ENCODE assay signal across 8 cellular contexts in the genomic region with DNA sequence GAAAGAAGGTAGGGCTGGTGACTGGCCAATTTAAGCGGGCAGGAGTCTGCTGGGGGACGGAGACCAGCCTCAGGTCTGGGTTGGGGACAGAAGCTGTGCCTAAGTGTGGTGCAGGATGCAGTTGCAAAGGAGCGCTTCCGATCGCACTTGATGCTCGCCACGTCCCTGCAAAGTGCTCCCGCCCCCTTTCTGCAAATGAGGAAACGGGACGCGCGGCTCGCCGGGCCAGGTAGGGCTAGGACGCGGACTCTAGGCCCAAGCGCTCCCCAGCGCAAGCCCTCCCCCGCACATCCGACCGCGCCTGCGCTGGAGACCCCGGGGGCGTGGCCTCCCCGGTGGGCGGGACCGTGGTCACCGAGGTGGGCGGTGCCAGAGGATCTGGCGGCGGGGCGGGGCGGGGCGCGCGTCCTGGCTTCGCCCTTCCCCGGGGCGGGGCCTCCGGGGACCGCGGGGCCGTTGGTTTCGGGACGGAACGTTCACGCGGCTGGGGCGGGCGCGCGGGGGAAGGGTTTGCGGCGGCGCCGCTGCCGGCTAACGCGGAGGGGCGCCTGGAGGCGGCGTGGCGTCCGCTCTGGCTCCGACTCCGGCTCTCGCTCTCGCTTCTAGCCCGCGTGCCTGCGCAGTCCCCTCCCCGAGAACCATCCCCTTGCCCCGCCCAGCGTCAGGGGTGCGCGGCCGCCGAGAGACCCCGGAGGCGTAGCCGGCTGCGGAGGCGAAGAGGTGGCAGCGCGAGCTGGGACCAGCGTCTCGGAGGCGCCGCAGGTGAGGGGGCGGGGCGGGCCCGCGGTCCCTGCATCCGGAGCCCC. TPM values are rescaled to one million over a fixed set of nuclear protein-coding genes. Genes with fewer than 3 reads are reported as not detected.
DNase-seq lines count a peak whose midpoint lies in the region; ATAC-seq and TF ChIP-seq lines count a peak whose summit lies in the region.

A gene (plus strand): TSS at position 513 of the 806 bp plus-strand sequence. CDS start 12,446 bp downstream, outside the sequence.

- peak within 1 kb of the TSS; percentile 96 for H2AFZ ChIP-seq in PC-9

- POLR2A ChIA-PET in PC-9 (lab: Charles Lee; ENCODE audit: unreplicated experiment) = no interaction called here

- H3K4me1 Mint-ChIP-seq in activated T-cell treated with anti-CD3 and anti-CD28 coated beads, Interleukin-2, amount 50 U/mL, for 4 hours (ENCODE audit: low read depth) = peaks cover 45% of the 10 kb centered on the region

- intact Hi-C loops in PC-9 (cut with micrococcal nuclease; ENCODE audit: unreplicated experiment) = loop anchor here (10.0 kb wide), 1 partner anchor 125 kb away; no protein-coding TSS in a partner anchor

- peak within 1 kb of the TSS; percentile 76 for H3K4me3 ChIP-seq in Jurkat, Clone E6-1 (ENCODE audit: low read length)
- H3K4me3 ChIP-seq in PC-9 (peak within 1 kb of the TSS; percentile 94), esophagus (ENCODE audit: low read depth in 1 of 2, low read length in 2 of 2) (peak within 1 kb of the TSS; percentile 83 to 85), muscle layer of colon (ENCODE audit: low read depth in 1 of 2, low read length in 2 of 2) (peak within 1 kb of the TSS; percentile 83 to 88)

- peak; percentile 74 for ATAC-seq in GM21619 (IDR thresholded peaks at IDR 0.05; ENCODE audit: unreplicated experiment)
- peak; percentile 88 to 92 for ATAC-seq in activated T-cell treated with anti-CD3 and anti-CD28 coated beads, Interleukin-2, amount 50 U/mL, for 4 hours

- no peaks in the 10 kb centered on the region for H3K27me3 ChIP-seq in PC-9 (ENCODE audit: insufficient read depth, low read depth)
- H3K27me3 ChIP-seq in esophagus (ENCODE audit: control insufficient read depth in 1 of 2, insufficient read depth in 2 of 2, low read length in 2 of 2) = no peaks in the 10 kb centered on the region
- no peaks in the 10 kb centered on the region for H3K27me3 ChIP-seq in muscle layer of colon (ENCODE audit: control insufficient read depth in 1 of 2, insufficient read depth in 2 of 2, low read length in 2 of 2)

- H3K27ac ChIP-seq in PC-9 = peak within 1 kb of the TSS; percentile 38; the same call in 1 of the 2 replicates
- H3K27ac ChIP-seq in esophagus (ENCODE audit: low read depth in 2 of 2, low read length in 1 of 2) = peak within 1 kb of the TSS; percentile 80 to 83
- peak within 1 kb of the TSS; percentile 90 for H3K27ac ChIP-seq in muscle layer of colon (ENCODE audit: low read depth, low read length)

- no peak for TF ChIP-seq CTCF in PC-9 (conservative IDR thresholded peaks at IDR 0.05)

- H3K9me2 ChIP-seq in PC-9 (ENCODE audit: insufficient read depth) = no peaks in the 10 kb centered on the region

- H3K4me1 ChIP-seq in PC-9 (replicated peaks; ENCODE audit: insufficient read depth) = peaks cover 34% of the 10 kb centered on the region
- H3K4me1 ChIP-seq in esophagus (ENCODE audit: control insufficient read depth in 2 of 2, insufficient read depth in 2 of 2, low read length in 1 of 2) = peaks cover 5 to 11% of the 10 kb centered on the region in 2 donors
- peaks cover 14% of the 10 kb centered on the region for H3K4me1 ChIP-seq in muscle layer of colon (ENCODE audit: insufficient read depth, low read length)

- no peaks in the 10 kb centered on the region for H3K27me3 Mint-ChIP-seq in activated T-cell treated with anti-CD3 and anti-CD28 coated beads, Interleukin-2, amount 50 U/mL, for 4 hours (ENCODE audit: low read depth)

- BruUV-seq in PC-9 (replicated peaks; lab: Mats Ljungman, UMichigan) = no TSS peak

- peaks cover 45% of the 10 kb centered on the region for H3K79me2 ChIP-seq in PC-9 (ENCODE audit: low read depth)

- peak within 1 kb of the TSS; percentile 71 for H3K9ac ChIP-seq in muscle layer of colon (ENCODE audit: low read length)

- H3K36me3 ChIP-seq in PC-9 (ENCODE audit: low read depth) (0 out of 2 replicates have a peak, but pooled peaks cover 5% of the 10 kb centered on the region), esophagus (ENCODE audit: control insufficient read depth in 2 of 2, insufficient read depth in 2 of 2, low read length in 1 of 2) (no peaks in the 10 kb centered on the region), muscle layer of colon (ENCODE audit: insufficient read depth, low read length) (no peaks in the 10 kb centered on the region)

- H3K36me3 Mint-ChIP-seq in activated T-cell treated with anti-CD3 and anti-CD28 coated beads, Interleukin-2, amount 50 U/mL, for 4 hours (ENCODE audit: insufficient read depth) = peaks cover 10% of the 10 kb centered on the region

- no peaks in the 10 kb centered on the region for H3K9me3 Mint-ChIP-seq in activated T-cell treated with anti-CD3 and anti-CD28 coated beads, Interleukin-2, amount 50 U/mL, for 4 hours

- no peaks in the 10 kb centered on the region; the same call in 1 of the 2 replicates for H3F3A ChIP-seq in PC-9 (ENCODE audit: insufficient read depth, low read depth)

- H3K4me3 Mint-ChIP-seq in activated T-cell treated with anti-CD3 and anti-CD28 coated beads, Interleukin-2, amount 50 U/mL, for 4 hours = peak within 1 kb of the TSS; percentile 90

- DNase-seq in DMS53 (lab: John Stamatoyannopoulos, UW) (peak; percentile 97), PC-9 (peak; percentile 82 to 99)
- DNase-seq in Jurkat, Clone E6-1 (ENCODE audit: low read depth, low spot score) = peak; percentile 72
- peak; percentile 99 for DNase-seq in activated T-cell treated with anti-CD3 and anti-CD28 coated beads, Interleukin-2, amount 50 U/mL, for 4 hours
- DNase-seq in stimulated activated CD8-positive, alpha-beta memory T cell treated with anti-CD3 and anti-CD28 coated beads, Interleukin-7, amount 100 ng/mL, for 1 hour (ENCODE audit: low read depth in 2 of 2) = peak; percentile 96 to 99

- H3K9me3 ChIP-seq in PC-9 (ENCODE audit: insufficient read depth, low read depth) (no peaks in the 10 kb centered on the region), esophagus (ENCODE audit: control insufficient read depth in 2 of 2, insufficient read depth in 1 of 2, low read depth in 1 of 2, low read length in 1 of 2) (no peaks in the 10 kb centered on the region), muscle layer of colon (ENCODE audit: low read length) (no peaks in the 10 kb centered on the region)

- H3K4me2 ChIP-seq in PC-9 = peak within 1 kb of the TSS; percentile 96

- CTCF ChIA-PET in PC-9 (lab: Charles Lee) = no interaction called here

- peaks cover 15% of the 10 kb centered on the region for H4K20me1 ChIP-seq in PC-9 (ENCODE audit: insufficient read depth)

- WGBS in esophagus, 2 donors = 0 to 1% methylated on average over 64 to 95 of the region's 95 CpGs

RNA-seq across cellular contexts. Expression of the gene that starts here (rescaled TPM):
- polyA plus RNA-seq in Jurkat, Clone E6-1 (2012; ENCODE audit: insufficient read depth, insufficient read length) = 29.1 TPM
- total RNA-seq in PC-9 (2021) = 24.4 and 35.4 TPM in 2 replicates
- 10 to 100 TPM; 23.4 to 60.3 (median 27.5) TPM for total RNA-seq in activated T-cell treated with anti-CD3 and anti-CD28 coated beads, Interleukin-2, amount 50 U/mL, for 4 hours
- polyA plus RNA-seq in esophagus = 10 to 100 TPM; 15.4 to 44.4 TPM

Comparison
In these comparisons a context has a peak if more than half of its experiments do, and no peak if none do; other contexts are left out.
1. Peak in every context shown above with its lines: DNase-seq, ATAC-seq, H3K4me3 ChIP-seq and H3K27ac ChIP-seq.
2. H3K27ac ChIP-seq: peak in every context shown above with its lines; median percentile 90 in muscle layer of colon; 82 in esophagus; 38 in PC-9.